1 cellular context compared by ENCODE assay signal in the genomic region with DNA sequence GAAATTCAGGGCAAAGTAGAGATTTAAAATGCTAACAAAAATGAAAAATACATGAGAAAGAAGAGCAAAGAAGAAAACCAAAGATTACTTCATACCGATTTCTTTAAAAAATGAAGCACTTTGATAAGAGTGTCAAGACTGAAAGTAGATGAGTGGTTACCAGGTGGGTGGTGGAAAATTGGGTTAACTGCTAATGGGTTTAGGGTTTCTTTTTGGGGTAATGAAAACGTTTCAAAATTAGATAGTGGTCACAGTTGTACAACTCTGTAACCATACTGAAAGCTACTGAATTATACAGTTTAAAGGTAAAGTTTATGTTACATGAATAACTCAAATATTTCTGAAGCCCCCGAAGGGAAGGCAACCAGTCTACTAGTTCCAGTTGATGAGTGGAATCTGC.
TF ChIP-seq lines count a peak whose summit lies in the region.

No MANE protein-coding gene starts in this region.

TF ChIP-seq in GM12878, 131 proteins besides CTCF, POLR2A, EP300 and RAD21 (continued from another document and continues in another):
- TF ChIP-seq, protein P1, sequence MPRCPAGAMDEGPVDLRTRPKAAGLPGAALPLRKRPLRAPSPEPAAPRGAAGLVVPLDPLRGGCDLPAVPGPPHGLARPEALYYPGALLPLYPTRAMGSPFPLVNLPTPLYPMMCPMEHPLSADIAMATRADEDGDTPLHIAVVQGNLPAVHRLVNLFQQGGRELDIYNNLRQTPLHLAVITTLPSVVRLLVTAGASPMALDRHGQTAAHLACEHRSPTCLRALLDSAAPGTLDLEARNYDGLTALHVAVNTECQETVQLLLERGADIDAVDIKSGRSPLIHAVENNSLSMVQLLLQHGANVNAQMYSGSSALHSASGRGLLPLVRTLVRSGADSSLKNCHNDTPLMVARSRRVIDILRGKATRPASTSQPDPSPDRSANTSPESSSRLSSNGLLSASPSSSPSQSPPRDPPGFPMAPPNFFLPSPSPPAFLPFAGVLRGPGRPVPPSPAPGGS (IDR thresholded peaks at IDR 0.05; ENCODE audit: borderline replicate concordance, insufficient read depth, low read depth, low read length, poor library complexity, severe bottlenecking), result no peak
- no peak for TF ChIP-seq MYB (IDR thresholded peaks at IDR 0.05; ENCODE audit: borderline replicate concordance, low read depth, low read length)
- no peak for TF ChIP-seq ZNF24 (IDR thresholded peaks at IDR 0.05)
- TF ChIP-seq RBBP5 (conservative IDR thresholded peaks at IDR 0.05), result no peak
- no peak for TF ChIP-seq MYC (IDR thresholded peaks at IDR 0.05; ENCODE audit: insufficient read depth, insufficient read length, insufficient replicate concordance, low read length, severe bottlenecking)
- no peak for TF ChIP-seq NFXL1 (IDR thresholded peaks at IDR 0.05; ENCODE audit: borderline replicate concordance)
- peak; percentile 81 for TF ChIP-seq DPF2 (IDR thresholded peaks at IDR 0.05)
- TF ChIP-seq YY1 (IDR thresholded peaks at IDR 0.05; ENCODE audit: low read depth, low read length), result no peak
- TF ChIP-seq CREB1 (IDR thresholded peaks at IDR 0.05; ENCODE audit: low read depth), result no peak
- no peak for TF ChIP-seq FOXM1 (IDR thresholded peaks at IDR 0.05; ENCODE audit: low read depth, low read length)
- no peak for TF ChIP-seq ZNF207 (IDR thresholded peaks at IDR 0.05; ENCODE audit: borderline replicate concordance)
- no peak for TF ChIP-seq TCF12 (IDR thresholded peaks at IDR 0.05; ENCODE audit: low read depth, low read length)
- TF ChIP-seq ESRRA (IDR thresholded peaks at IDR 0.05; ENCODE audit: low read length), result no peak
- TF ChIP-seq POU2F2 (IDR thresholded peaks at IDR 0.05; ENCODE audit: borderline replicate concordance, low read depth, low read length), result no peak
- TF ChIP-seq, protein P2, sequence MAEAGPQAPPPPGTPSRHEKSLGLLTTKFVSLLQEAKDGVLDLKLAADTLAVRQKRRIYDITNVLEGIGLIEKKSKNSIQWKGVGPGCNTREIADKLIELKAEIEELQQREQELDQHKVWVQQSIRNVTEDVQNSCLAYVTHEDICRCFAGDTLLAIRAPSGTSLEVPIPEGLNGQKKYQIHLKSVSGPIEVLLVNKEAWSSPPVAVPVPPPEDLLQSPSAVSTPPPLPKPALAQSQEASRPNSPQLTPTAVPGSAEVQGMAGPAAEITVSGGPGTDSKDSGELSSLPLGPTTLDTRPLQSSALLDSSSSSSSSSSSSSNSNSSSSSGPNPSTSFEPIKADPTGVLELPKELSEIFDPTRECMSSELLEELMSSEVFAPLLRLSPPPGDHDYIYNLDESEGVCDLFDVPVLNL (IDR thresholded peaks at IDR 0.05; ENCODE audit: low read depth, low read length), result no peak
- TF ChIP-seq RCOR1 (conservative IDR thresholded peaks at IDR 0.05; ENCODE audit: low read depth, low read length), result no peak
- TF ChIP-seq POLR2AphosphoS5 (IDR thresholded peaks at IDR 0.05; ENCODE audit: low read length), result no peak
- TF ChIP-seq, protein P3, sequence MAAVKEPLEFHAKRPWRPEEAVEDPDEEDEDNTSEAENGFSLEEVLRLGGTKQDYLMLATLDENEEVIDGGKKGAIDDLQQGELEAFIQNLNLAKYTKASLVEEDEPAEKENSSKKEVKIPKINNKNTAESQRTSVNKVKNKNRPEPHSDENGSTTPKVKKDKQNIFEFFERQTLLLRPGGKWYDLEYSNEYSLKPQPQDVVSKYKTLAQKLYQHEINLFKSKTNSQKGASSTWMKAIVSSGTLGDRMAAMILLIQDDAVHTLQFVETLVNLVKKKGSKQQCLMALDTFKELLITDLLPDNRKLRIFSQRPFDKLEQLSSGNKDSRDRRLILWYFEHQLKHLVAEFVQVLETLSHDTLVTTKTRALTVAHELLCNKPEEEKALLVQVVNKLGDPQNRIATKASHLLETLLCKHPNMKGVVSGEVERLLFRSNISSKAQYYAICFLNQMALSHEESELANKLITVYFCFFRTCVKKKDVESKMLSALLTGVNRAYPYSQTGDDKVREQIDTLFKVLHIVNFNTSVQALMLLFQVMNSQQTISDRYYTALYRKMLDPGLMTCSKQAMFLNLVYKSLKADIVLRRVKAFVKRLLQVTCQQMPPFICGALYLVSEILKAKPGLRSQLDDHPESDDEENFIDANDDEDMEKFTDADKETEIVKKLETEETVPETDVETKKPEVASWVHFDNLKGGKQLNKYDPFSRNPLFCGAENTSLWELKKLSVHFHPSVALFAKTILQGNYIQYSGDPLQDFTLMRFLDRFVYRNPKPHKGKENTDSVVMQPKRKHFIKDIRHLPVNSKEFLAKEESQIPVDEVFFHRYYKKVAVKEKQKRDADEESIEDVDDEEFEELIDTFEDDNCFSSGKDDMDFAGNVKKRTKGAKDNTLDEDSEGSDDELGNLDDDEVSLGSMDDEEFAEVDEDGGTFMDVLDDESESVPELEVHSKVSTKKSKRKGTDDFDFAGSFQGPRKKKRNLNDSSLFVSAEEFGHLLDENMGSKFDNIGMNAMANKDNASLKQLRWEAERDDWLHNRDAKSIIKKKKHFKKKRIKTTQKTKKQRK (IDR thresholded peaks at IDR 0.05; ENCODE audit: low read depth, low read length), result no peak
- TF ChIP-seq, protein P4, sequence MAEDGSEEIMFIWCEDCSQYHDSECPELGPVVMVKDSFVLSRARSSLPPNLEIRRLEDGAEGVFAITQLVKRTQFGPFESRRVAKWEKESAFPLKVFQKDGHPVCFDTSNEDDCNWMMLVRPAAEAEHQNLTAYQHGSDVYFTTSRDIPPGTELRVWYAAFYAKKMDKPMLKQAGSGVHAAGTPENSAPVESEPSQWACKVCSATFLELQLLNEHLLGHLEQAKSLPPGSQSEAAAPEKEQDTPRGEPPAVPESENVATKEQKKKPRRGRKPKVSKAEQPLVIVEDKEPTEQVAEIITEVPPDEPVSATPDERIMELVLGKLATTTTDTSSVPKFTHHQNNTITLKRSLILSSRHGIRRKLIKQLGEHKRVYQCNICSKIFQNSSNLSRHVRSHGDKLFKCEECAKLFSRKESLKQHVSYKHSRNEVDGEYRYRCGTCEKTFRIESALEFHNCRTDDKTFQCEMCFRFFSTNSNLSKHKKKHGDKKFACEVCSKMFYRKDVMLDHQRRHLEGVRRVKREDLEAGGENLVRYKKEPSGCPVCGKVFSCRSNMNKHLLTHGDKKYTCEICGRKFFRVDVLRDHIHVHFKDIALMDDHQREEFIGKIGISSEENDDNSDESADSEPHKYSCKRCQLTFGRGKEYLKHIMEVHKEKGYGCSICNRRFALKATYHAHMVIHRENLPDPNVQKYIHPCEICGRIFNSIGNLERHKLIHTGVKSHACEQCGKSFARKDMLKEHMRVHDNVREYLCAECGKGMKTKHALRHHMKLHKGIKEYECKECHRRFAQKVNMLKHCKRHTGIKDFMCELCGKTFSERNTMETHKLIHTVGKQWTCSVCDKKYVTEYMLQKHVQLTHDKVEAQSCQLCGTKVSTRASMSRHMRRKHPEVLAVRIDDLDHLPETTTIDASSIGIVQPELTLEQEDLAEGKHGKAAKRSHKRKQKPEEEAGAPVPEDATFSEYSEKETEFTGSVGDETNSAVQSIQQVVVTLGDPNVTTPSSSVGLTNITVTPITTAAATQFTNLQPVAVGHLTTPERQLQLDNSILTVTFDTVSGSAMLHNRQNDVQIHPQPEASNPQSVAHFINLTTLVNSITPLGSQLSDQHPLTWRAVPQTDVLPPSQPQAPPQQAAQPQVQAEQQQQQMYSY (CRISPR knock-in tag; IDR thresholded peaks at IDR 0.05), result no peak
- peak; percentile 63; the same call in 1 of the 2 replicates for TF ChIP-seq ZNF217 (IDR thresholded peaks at IDR 0.05)
- peak; percentile 74 for TF ChIP-seq MEF2B (IDR thresholded peaks at IDR 0.05; ENCODE audit: partially characterized antibody, poor library complexity, severe bottlenecking)
- no peak for TF ChIP-seq TBL1XR1 (IDR thresholded peaks at IDR 0.05; ENCODE audit: low read depth, low read length)
- no peak for TF ChIP-seq CREM (IDR thresholded peaks at IDR 0.05; ENCODE audit: low read depth)
- no peak for TF ChIP-seq STAT3 (IDR thresholded peaks at IDR 0.05; ENCODE audit: low read depth, low read length)
- TF ChIP-seq, protein P5, sequence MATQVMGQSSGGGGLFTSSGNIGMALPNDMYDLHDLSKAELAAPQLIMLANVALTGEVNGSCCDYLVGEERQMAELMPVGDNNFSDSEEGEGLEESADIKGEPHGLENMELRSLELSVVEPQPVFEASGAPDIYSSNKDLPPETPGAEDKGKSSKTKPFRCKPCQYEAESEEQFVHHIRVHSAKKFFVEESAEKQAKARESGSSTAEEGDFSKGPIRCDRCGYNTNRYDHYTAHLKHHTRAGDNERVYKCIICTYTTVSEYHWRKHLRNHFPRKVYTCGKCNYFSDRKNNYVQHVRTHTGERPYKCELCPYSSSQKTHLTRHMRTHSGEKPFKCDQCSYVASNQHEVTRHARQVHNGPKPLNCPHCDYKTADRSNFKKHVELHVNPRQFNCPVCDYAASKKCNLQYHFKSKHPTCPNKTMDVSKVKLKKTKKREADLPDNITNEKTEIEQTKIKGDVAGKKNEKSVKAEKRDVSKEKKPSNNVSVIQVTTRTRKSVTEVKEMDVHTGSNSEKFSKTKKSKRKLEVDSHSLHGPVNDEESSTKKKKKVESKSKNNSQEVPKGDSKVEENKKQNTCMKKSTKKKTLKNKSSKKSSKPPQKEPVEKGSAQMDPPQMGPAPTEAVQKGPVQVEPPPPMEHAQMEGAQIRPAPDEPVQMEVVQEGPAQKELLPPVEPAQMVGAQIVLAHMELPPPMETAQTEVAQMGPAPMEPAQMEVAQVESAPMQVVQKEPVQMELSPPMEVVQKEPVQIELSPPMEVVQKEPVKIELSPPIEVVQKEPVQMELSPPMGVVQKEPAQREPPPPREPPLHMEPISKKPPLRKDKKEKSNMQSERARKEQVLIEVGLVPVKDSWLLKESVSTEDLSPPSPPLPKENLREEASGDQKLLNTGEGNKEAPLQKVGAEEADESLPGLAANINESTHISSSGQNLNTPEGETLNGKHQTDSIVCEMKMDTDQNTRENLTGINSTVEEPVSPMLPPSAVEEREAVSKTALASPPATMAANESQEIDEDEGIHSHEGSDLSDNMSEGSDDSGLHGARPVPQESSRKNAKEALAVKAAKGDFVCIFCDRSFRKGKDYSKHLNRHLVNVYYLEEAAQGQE (IDR thresholded peaks at IDR 0.05; ENCODE audit: low read depth, low read length), result no peak
- peak; percentile 45; the same call in 1 of the 2 replicates for TF ChIP-seq BMI1 (IDR thresholded peaks at IDR 0.05; ENCODE audit: borderline replicate concordance)
- TF ChIP-seq NR2C2 (IDR thresholded peaks at IDR 0.05; ENCODE audit: borderline replicate concordance, control insufficient read depth, insufficient read length, low read depth), result no peak
- TF ChIP-seq RELA (IDR thresholded peaks at IDR 0.05; ENCODE audit: borderline replicate concordance, partially characterized antibody), result no peak
- no peak for TF ChIP-seq SREBF2 (IDR thresholded peaks at IDR 0.05; ENCODE audit: low read length)
- peak in 1 of 2 experiments; percentile 60; a peak in 1 of 4 replicates for TF ChIP-seq IKZF2 (IDR thresholded peaks at IDR 0.05)
- TF ChIP-seq, protein P6, sequence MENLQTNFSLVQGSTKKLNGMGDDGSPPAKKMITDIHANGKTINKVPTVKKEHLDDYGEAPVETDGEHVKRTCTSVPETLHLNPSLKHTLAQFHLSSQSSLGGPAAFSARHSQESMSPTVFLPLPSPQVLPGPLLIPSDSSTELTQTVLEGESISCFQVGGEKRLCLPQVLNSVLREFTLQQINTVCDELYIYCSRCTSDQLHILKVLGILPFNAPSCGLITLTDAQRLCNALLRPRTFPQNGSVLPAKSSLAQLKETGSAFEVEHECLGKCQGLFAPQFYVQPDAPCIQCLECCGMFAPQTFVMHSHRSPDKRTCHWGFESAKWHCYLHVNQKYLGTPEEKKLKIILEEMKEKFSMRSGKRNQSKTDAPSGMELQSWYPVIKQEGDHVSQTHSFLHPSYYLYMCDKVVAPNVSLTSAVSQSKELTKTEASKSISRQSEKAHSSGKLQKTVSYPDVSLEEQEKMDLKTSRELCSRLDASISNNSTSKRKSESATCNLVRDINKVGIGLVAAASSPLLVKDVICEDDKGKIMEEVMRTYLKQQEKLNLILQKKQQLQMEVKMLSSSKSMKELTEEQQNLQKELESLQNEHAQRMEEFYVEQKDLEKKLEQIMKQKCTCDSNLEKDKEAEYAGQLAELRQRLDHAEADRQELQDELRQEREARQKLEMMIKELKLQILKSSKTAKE (IDR thresholded peaks at IDR 0.05; ENCODE audit: low read depth, poor library complexity, severe bottlenecking), result peak; percentile 45
- TF ChIP-seq NRF1 (conservative IDR thresholded peaks at IDR 0.05; ENCODE audit: low read depth, low read length), result no peak
- TF ChIP-seq EGR1 (IDR thresholded peaks at IDR 0.05; ENCODE audit: borderline replicate concordance in 1 of 2, low read depth in 2 of 2, low read length in 2 of 2), result no peak
- no peak for TF ChIP-seq CHD2 (IDR thresholded peaks at IDR 0.05; ENCODE audit: borderline replicate concordance, low read depth, low read length)
- TF ChIP-seq, protein P7, sequence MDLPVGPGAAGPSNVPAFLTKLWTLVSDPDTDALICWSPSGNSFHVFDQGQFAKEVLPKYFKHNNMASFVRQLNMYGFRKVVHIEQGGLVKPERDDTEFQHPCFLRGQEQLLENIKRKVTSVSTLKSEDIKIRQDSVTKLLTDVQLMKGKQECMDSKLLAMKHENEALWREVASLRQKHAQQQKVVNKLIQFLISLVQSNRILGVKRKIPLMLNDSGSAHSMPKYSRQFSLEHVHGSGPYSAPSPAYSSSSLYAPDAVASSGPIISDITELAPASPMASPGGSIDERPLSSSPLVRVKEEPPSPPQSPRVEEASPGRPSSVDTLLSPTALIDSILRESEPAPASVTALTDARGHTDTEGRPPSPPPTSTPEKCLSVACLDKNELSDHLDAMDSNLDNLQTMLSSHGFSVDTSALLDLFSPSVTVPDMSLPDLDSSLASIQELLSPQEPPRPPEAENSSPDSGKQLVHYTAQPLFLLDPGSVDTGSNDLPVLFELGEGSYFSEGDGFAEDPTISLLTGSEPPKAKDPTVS (IDR thresholded peaks at IDR 0.05; ENCODE audit: low read depth, low read length), result no peak
- peak; percentile 47; the same call in 1 of the 2 replicates for TF ChIP-seq NR2F1 (conservative IDR thresholded peaks at IDR 0.05)
- TF ChIP-seq, protein P8, sequence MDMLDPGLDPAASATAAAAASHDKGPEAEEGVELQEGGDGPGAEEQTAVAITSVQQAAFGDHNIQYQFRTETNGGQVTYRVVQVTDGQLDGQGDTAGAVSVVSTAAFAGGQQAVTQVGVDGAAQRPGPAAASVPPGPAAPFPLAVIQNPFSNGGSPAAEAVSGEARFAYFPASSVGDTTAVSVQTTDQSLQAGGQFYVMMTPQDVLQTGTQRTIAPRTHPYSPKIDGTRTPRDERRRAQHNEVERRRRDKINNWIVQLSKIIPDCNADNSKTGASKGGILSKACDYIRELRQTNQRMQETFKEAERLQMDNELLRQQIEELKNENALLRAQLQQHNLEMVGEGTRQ (IDR thresholded peaks at IDR 0.05; ENCODE audit: borderline replicate concordance, low read depth, low read length), result no peak
- TF ChIP-seq NR2C1 (IDR thresholded peaks at IDR 0.05), result no peak
- TF ChIP-seq, protein P9, sequence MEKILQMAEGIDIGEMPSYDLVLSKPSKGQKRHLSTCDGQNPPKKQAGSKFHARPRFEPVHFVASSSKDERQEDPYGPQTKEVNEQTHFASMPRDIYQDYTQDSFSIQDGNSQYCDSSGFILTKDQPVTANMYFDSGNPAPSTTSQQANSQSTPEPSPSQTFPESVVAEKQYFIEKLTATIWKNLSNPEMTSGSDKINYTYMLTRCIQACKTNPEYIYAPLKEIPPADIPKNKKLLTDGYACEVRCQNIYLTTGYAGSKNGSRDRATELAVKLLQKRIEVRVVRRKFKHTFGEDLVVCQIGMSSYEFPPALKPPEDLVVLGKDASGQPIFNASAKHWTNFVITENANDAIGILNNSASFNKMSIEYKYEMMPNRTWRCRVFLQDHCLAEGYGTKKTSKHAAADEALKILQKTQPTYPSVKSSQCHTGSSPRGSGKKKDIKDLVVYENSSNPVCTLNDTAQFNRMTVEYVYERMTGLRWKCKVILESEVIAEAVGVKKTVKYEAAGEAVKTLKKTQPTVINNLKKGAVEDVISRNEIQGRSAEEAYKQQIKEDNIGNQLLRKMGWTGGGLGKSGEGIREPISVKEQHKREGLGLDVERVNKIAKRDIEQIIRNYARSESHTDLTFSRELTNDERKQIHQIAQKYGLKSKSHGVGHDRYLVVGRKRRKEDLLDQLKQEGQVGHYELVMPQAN (conservative IDR thresholded peaks at IDR 0.05), result no peak
